1 cellular context compared by ENCODE assay signal in genomic region chr2:240556553-240557100, GRCh38.
TF ChIP-seq lines count a peak whose summit lies in the region.

No MANE protein-coding gene starts in this region.

TF ChIP-seq in K562, 482 proteins besides CTCF, POLR2A, EP300 and RAD21:
- TF ChIP-seq GABPB1 (CRISPR knock-in tag; IDR thresholded peaks at IDR 0.05) (no peak), TCFL5 (CRISPR knock-in tag; conservative IDR thresholded peaks at IDR 0.05) (no peak)
- TF ChIP-seq, protein P1, sequence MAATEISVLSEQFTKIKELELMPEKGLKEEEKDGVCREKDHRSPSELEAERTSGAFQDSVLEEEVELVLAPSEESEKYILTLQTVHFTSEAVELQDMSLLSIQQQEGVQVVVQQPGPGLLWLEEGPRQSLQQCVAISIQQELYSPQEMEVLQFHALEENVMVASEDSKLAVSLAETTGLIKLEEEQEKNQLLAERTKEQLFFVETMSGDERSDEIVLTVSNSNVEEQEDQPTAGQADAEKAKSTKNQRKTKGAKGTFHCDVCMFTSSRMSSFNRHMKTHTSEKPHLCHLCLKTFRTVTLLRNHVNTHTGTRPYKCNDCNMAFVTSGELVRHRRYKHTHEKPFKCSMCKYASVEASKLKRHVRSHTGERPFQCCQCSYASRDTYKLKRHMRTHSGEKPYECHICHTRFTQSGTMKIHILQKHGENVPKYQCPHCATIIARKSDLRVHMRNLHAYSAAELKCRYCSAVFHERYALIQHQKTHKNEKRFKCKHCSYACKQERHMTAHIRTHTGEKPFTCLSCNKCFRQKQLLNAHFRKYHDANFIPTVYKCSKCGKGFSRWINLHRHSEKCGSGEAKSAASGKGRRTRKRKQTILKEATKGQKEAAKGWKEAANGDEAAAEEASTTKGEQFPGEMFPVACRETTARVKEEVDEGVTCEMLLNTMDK (IDR thresholded peaks at IDR 0.05; ENCODE audit: borderline replicate concordance, insufficient read depth, low read depth, low read length, poor library complexity, severe bottlenecking): peak; percentile 59
